8 cellular contexts compared by ENCODE assay signal in genomic region chr10:11403646-11404045, GRCh38.
DNase-seq lines count a peak whose midpoint lies in the region; ATAC-seq and TF ChIP-seq lines count a peak whose summit lies in the region.
"Not testable (repeated sequence)": the region's sequence is repeated elsewhere in the genome, so short reads cannot be mapped to it uniquely, and the experiment has no call there.

No MANE protein-coding gene starts in this region.

- ATAC-seq in CD4-positive, CD25-positive, alpha-beta regulatory T cell (ENCODE audit: low read depth in 2 of 2); activated B cell treated with CpG ODN at 0.5 μM for 24 hours (ENCODE audit: low read depth); activated CD8-positive, alpha-beta T cell treated with anti-CD3 and anti-CD28 coated beads, Interleukin-2, amount 10 ng/mL, durations not matched to agents 7 days and 5 days; activated naive CD8-positive, alpha-beta T cell treated with anti-CD3 and anti-CD28 coated beads, Interleukin-2, amount 50 U/mL, for 24 hours; naive thymus-derived CD4-positive, alpha-beta T cell: not testable (repeated sequence)

- intact Hi-C loops in activated B cell treated with CpG ODN at 0.5 μM for 24 hours (cut with micrococcal nuclease): not testable (repeated sequence)
- intact Hi-C loops in activated naive CD4-positive, alpha-beta T cell treated with anti-CD3 and anti-CD28 coated beads for 36 hours (cut with micrococcal nuclease): loop anchor here (5.0 kb wide), 2 partner anchors 81 to 166 kb away; no protein-coding TSS in a partner anchor
- intact Hi-C loops in naive thymus-derived CD4-positive, alpha-beta T cell (cut with micrococcal nuclease): loop anchor here (2.0 to 10.0 kb wide), 7 partner anchors 21 to 281 kb away; no protein-coding TSS in a partner anchor

- peak overlapping the region; percentile 67 for H3K4me3 ChIP-seq in CD4-positive, CD25-positive, alpha-beta regulatory T cell (ENCODE audit: low read depth, low read length)
- H3K4me3 ChIP-seq in naive thymus-derived CD4-positive, alpha-beta T cell (ENCODE audit: low read length): not testable (repeated sequence)

- H3K4me1 Mint-ChIP-seq in CD4-positive, CD25-positive, alpha-beta regulatory T cell: peaks cover 16 to 84% (median 37%) of the 10 kb centered on the region in 4 donors
- H3K4me1 Mint-ChIP-seq in activated B cell treated with CpG ODN at 0.5 μM for 24 hours: peaks cover 65% of the 10 kb centered on the region
- H3K4me1 Mint-ChIP-seq in activated CD8-positive, alpha-beta T cell treated with anti-CD3 and anti-CD28 coated beads, Interleukin-2, amount 10 ng/mL, durations not matched to agents 7 days and 5 days (ENCODE audit: low read depth): peaks cover 52% of the 10 kb centered on the region
- H3K4me1 Mint-ChIP-seq in activated naive CD4-positive, alpha-beta T cell treated with anti-CD3 and anti-CD28 coated beads for 36 hours (ENCODE audit: low read depth): peaks cover 50% of the 10 kb centered on the region
- peaks cover 49% of the 10 kb centered on the region for H3K4me1 Mint-ChIP-seq in activated naive CD8-positive, alpha-beta T cell treated with anti-CD3 and anti-CD28 coated beads, Interleukin-2, amount 50 U/mL, for 24 hours
- H3K4me1 Mint-ChIP-seq in naive thymus-derived CD4-positive, alpha-beta T cell: peaks cover 44 to 89% (median 79%) of the 10 kb centered on the region in 7 donors
- peaks cover 55% of the 10 kb centered on the region for H3K4me1 Mint-ChIP-seq in stimulated activated naive CD8-positive, alpha-beta T cell treated with anti-CD3 and anti-CD28 coated beads, Interleukin-15, Interleukin-2, amounts not matched to agents 100 ng/mL and 50 ng/mL, for 24 hours (ENCODE audit: low read depth)

- POLR2A ChIA-PET in activated B cell treated with CpG ODN at 0.5 μM for 24 hours (lab: Charles Lee): interaction anchor here (0.6 kb wide), 1 partner anchor 10 kb away, joined by 6 read pairs; no protein-coding TSS in a partner anchor
- POLR2A ChIA-PET in activated CD8-positive, alpha-beta T cell treated with anti-CD3 and anti-CD28 coated beads, Interleukin-2, amount 10 ng/mL, durations not matched to agents 7 days and 5 days (lab: Charles Lee); naive thymus-derived CD4-positive, alpha-beta T cell (lab: Charles Lee): not testable (repeated sequence)

- H3K27me3 ChIP-seq in CD4-positive, CD25-positive, alpha-beta regulatory T cell (ENCODE audit: control insufficient read depth, insufficient read depth, low read length); naive thymus-derived CD4-positive, alpha-beta T cell (ENCODE audit: control insufficient read depth in 2 of 2, insufficient read depth in 2 of 2, low read length in 2 of 2): not testable (repeated sequence)

- not testable (repeated sequence) for H3K27me3 Mint-ChIP-seq in CD4-positive, CD25-positive, alpha-beta regulatory T cell; activated B cell treated with CpG ODN at 0.5 μM for 24 hours; activated CD8-positive, alpha-beta T cell treated with anti-CD3 and anti-CD28 coated beads, Interleukin-2, amount 10 ng/mL, durations not matched to agents 7 days and 5 days (ENCODE audit: low read depth); activated naive CD4-positive, alpha-beta T cell treated with anti-CD3 and anti-CD28 coated beads for 36 hours (ENCODE audit: low read depth); activated naive CD8-positive, alpha-beta T cell treated with anti-CD3 and anti-CD28 coated beads, Interleukin-2, amount 50 U/mL, for 24 hours; naive thymus-derived CD4-positive, alpha-beta T cell; stimulated activated naive CD8-positive, alpha-beta T cell treated with anti-CD3 and anti-CD28 coated beads, Interleukin-15, Interleukin-2, amounts not matched to agents 100 ng/mL and 50 ng/mL, for 24 hours

- not testable (repeated sequence) for H3K36me3 Mint-ChIP-seq in CD4-positive, CD25-positive, alpha-beta regulatory T cell; activated B cell treated with CpG ODN at 0.5 μM for 24 hours (ENCODE audit: low read depth); activated naive CD4-positive, alpha-beta T cell treated with anti-CD3 and anti-CD28 coated beads for 36 hours (ENCODE audit: low read depth); activated naive CD8-positive, alpha-beta T cell treated with anti-CD3 and anti-CD28 coated beads, Interleukin-2, amount 50 U/mL, for 24 hours (ENCODE audit: low read depth); stimulated activated naive CD8-positive, alpha-beta T cell treated with anti-CD3 and anti-CD28 coated beads, Interleukin-15, Interleukin-2, amounts not matched to agents 100 ng/mL and 50 ng/mL, for 24 hours (ENCODE audit: low read depth)
- peaks cover 24% of the 10 kb centered on the region for H3K36me3 Mint-ChIP-seq in activated CD8-positive, alpha-beta T cell treated with anti-CD3 and anti-CD28 coated beads, Interleukin-2, amount 10 ng/mL, durations not matched to agents 7 days and 5 days (ENCODE audit: low read depth)
- peaks cover 0 to 28% (median 7%) of the 10 kb centered on the region in 5 donors for H3K36me3 Mint-ChIP-seq in naive thymus-derived CD4-positive, alpha-beta T cell

- not testable (repeated sequence) for H3K9me3 ChIP-seq in CD4-positive, CD25-positive, alpha-beta regulatory T cell (ENCODE audit: control insufficient read depth in 2 of 2, low read length in 2 of 2); naive thymus-derived CD4-positive, alpha-beta T cell (ENCODE audit: control insufficient read depth in 2 of 3, low read length in 3 of 3)
- peaks cover 31% of the 10 kb centered on the region for H3K9me3 ChIP-seq in KOPT-K1 (ENCODE audit: insufficient read depth, low read length, poor library complexity, severe bottlenecking)

- not testable (repeated sequence) for H3K36me3 ChIP-seq in CD4-positive, CD25-positive, alpha-beta regulatory T cell (ENCODE audit: control insufficient read depth, insufficient read depth, low read length); KOPT-K1 (ENCODE audit: insufficient read depth, low read length); naive thymus-derived CD4-positive, alpha-beta T cell (ENCODE audit: control insufficient read depth in 2 of 3, insufficient read depth in 3 of 3, low read length in 3 of 3)

- peak overlapping the region; percentile 92 to 97 (median 95) for H3K27ac Mint-ChIP-seq in CD4-positive, CD25-positive, alpha-beta regulatory T cell
- not testable (repeated sequence) for H3K27ac Mint-ChIP-seq in activated B cell treated with CpG ODN at 0.5 μM for 24 hours
- peak overlapping the region; percentile 99 for H3K27ac Mint-ChIP-seq in activated CD8-positive, alpha-beta T cell treated with anti-CD3 and anti-CD28 coated beads, Interleukin-2, amount 10 ng/mL, durations not matched to agents 7 days and 5 days
- peak overlapping the region; percentile 88 for H3K27ac Mint-ChIP-seq in activated naive CD4-positive, alpha-beta T cell treated with anti-CD3 and anti-CD28 coated beads for 36 hours
- peak overlapping the region; percentile 83 for H3K27ac Mint-ChIP-seq in activated naive CD8-positive, alpha-beta T cell treated with anti-CD3 and anti-CD28 coated beads, Interleukin-2, amount 50 U/mL, for 24 hours
- H3K27ac Mint-ChIP-seq in naive thymus-derived CD4-positive, alpha-beta T cell: peak overlapping the region; percentile 89 to 98 (median 93)
- peak overlapping the region; percentile 89 for H3K27ac Mint-ChIP-seq in stimulated activated naive CD8-positive, alpha-beta T cell treated with anti-CD3 and anti-CD28 coated beads, Interleukin-15, Interleukin-2, amounts not matched to agents 100 ng/mL and 50 ng/mL, for 24 hours

- not testable (repeated sequence) for TF ChIP-seq CTCF in activated B cell treated with CpG ODN at 0.5 μM for 24 hours (IDR thresholded peaks at IDR 0.05)

- H3K27ac ChIP-seq in CD4-positive, CD25-positive, alpha-beta regulatory T cell (ENCODE audit: insufficient read depth, low read length, poor library complexity, severe bottlenecking): peak overlapping the region; percentile 77
- H3K27ac ChIP-seq in KOPT-K1 (ENCODE audit: low read depth, low read length, poor library complexity, severe bottlenecking): peak overlapping the region; percentile 88
- peak overlapping the region; percentile 57 for H3K27ac ChIP-seq in naive thymus-derived CD4-positive, alpha-beta T cell (ENCODE audit: low read depth, low read length)

- peak overlapping the region; percentile 49 to 88 (median 67) for H3K4me3 Mint-ChIP-seq in CD4-positive, CD25-positive, alpha-beta regulatory T cell
- peak overlapping the region; percentile 69 for H3K4me3 Mint-ChIP-seq in activated B cell treated with CpG ODN at 0.5 μM for 24 hours
- H3K4me3 Mint-ChIP-seq in activated CD8-positive, alpha-beta T cell treated with anti-CD3 and anti-CD28 coated beads, Interleukin-2, amount 10 ng/mL, durations not matched to agents 7 days and 5 days: peak overlapping the region; percentile 60
- H3K4me3 Mint-ChIP-seq in activated naive CD4-positive, alpha-beta T cell treated with anti-CD3 and anti-CD28 coated beads for 36 hours; activated naive CD8-positive, alpha-beta T cell treated with anti-CD3 and anti-CD28 coated beads, Interleukin-2, amount 50 U/mL, for 24 hours; stimulated activated naive CD8-positive, alpha-beta T cell treated with anti-CD3 and anti-CD28 coated beads, Interleukin-15, Interleukin-2, amounts not matched to agents 100 ng/mL and 50 ng/mL, for 24 hours: not testable (repeated sequence)
- peak overlapping the region; percentile 74 to 87 (median 80) for H3K4me3 Mint-ChIP-seq in naive thymus-derived CD4-positive, alpha-beta T cell

- H3K4me1 ChIP-seq in CD4-positive, CD25-positive, alpha-beta regulatory T cell (ENCODE audit: control insufficient read depth, insufficient read depth, low read length, poor library complexity, severe bottlenecking): peaks cover 41% of the 10 kb centered on the region
- peaks cover 50 to 53% of the 10 kb centered on the region in 2 donors for H3K4me1 ChIP-seq in naive thymus-derived CD4-positive, alpha-beta T cell (ENCODE audit: control insufficient read depth in 2 of 2, insufficient read depth in 2 of 2, low read length in 2 of 2)

- not testable (repeated sequence) for H3K9me3 Mint-ChIP-seq in CD4-positive, CD25-positive, alpha-beta regulatory T cell; activated B cell treated with CpG ODN at 0.5 μM for 24 hours; activated naive CD4-positive, alpha-beta T cell treated with anti-CD3 and anti-CD28 coated beads for 36 hours; activated naive CD8-positive, alpha-beta T cell treated with anti-CD3 and anti-CD28 coated beads, Interleukin-2, amount 50 U/mL, for 24 hours
- H3K9me3 Mint-ChIP-seq in activated CD8-positive, alpha-beta T cell treated with anti-CD3 and anti-CD28 coated beads, Interleukin-2, amount 10 ng/mL, durations not matched to agents 7 days and 5 days (ENCODE audit: insufficient read depth): peaks cover 20% of the 10 kb centered on the region
- H3K9me3 Mint-ChIP-seq in naive thymus-derived CD4-positive, alpha-beta T cell: peaks cover 0 to 26% (median 5%) of the 10 kb centered on the region in 11 donors
- H3K9me3 Mint-ChIP-seq in stimulated activated naive CD8-positive, alpha-beta T cell treated with anti-CD3 and anti-CD28 coated beads, Interleukin-15, Interleukin-2, amounts not matched to agents 100 ng/mL and 50 ng/mL, for 24 hours: peaks cover 13% of the 10 kb centered on the region

- DNase-seq in CD4-positive, CD25-positive, alpha-beta regulatory T cell; activated B cell treated with CpG ODN at 0.5 μM for 24 hours; activated CD8-positive, alpha-beta T cell treated with anti-CD3 and anti-CD28 coated beads, Interleukin-2, amount 10 ng/mL, durations not matched to agents 7 days and 5 days; activated naive CD4-positive, alpha-beta T cell treated with anti-CD3 and anti-CD28 coated beads for 36 hours; activated naive CD8-positive, alpha-beta T cell treated with anti-CD3 and anti-CD28 coated beads, Interleukin-2, amount 50 U/mL, for 24 hours; naive thymus-derived CD4-positive, alpha-beta T cell: not testable (repeated sequence)

- CTCF ChIA-PET in activated B cell treated with CpG ODN at 0.5 μM for 24 hours (lab: Charles Lee); activated CD8-positive, alpha-beta T cell treated with anti-CD3 and anti-CD28 coated beads, Interleukin-2, amount 10 ng/mL, durations not matched to agents 7 days and 5 days (lab: Charles Lee); activated naive CD4-positive, alpha-beta T cell treated with anti-CD3 and anti-CD28 coated beads for 36 hours (lab: Charles Lee); naive thymus-derived CD4-positive, alpha-beta T cell (lab: Charles Lee): not testable (repeated sequence)
